22 cellular contexts compared by ENCODE assay signal in genomic region chr11:133277886-133278285, GRCh38.
"Had no signal": no experiment of that assay in that cellular context is flagged by ENCODE, and none has a peak within 500 bp of the region (broad histone marks: within the 10 kb centered on the region; RNA-seq: fewer than 3 reads in every experiment).

No MANE protein-coding gene starts in this region.

- ATAC-seq: stimulated activated effector memory CD8-positive, alpha-beta T cell treated with anti-CD3 and anti-CD28 coated beads, Interleukin-12 subunit alpha, Interleukin-12 subunit beta, amount 100 ng/mL, for 72 hours; stimulated activated memory B cell treated with anti-CD40 and anti-IgM and Interleukin-4, amounts not matched to agents 10 μg/mL and 1 μg/mL and 100 μg/mL, for 72 hours; stimulated activated naive B cell treated with anti-CD40 and anti-IgM and Interleukin-4, amounts not matched to agents 10 μg/mL and 1 μg/mL and 100 μg/mL, for 72 hours; stimulated activated naive CD8-positive, alpha-beta T cell treated with anti-CD3 and anti-CD28 coated beads, Interleukin-15, amount 100 ng/mL, for 72 hours; stimulated activated naive CD8-positive, alpha-beta T cell treated with anti-CD3 and anti-CD28 coated beads, Interleukin-15, Interleukin-2, amounts not matched to agents 100 U/mL and 50 U/mL, for 24 hours; upper lobe of right lung had no signal

- DNase-seq: stimulated activated CD4-positive, alpha-beta T cell treated with anti-CD3 and anti-CD28 coated beads, Interleukin-2, amount 100 ng/mL, for 48 hours; stimulated activated CD4-positive, alpha-beta T cell treated with anti-CD3 and anti-CD28 coated beads, Interleukin-4, amount 100 ng/mL, for 1 hour; stimulated activated CD4-positive, alpha-beta T cell treated with anti-CD3 and anti-CD28 coated beads, Interleukin-4, amount 100 ng/mL, for 24 hours; stimulated activated CD4-positive, alpha-beta T cell treated with anti-CD3 and anti-CD28 coated beads, Interleukin-4, amount 100 ng/mL, for 4 hours; stimulated activated CD8-positive, alpha-beta memory T cell treated with anti-CD3 and anti-CD28 coated beads, Interleukin-4, amount 100 ng/mL, for 48 hours; stimulated activated naive B cell treated with anti-CD40 and anti-IgM and Interleukin-4, amounts not matched to agents 10 μg/mL and 1 μg/mL and 100 μg/mL, for 72 hours; stimulated activated naive CD4-positive, alpha-beta T cell; stimulated activated naive CD4-positive, alpha-beta T cell treated with Interleukin-2 at 50 U/mL for 16 hours; stimulated activated naive CD8-positive, alpha-beta T cell treated with anti-CD3 and anti-CD28 coated beads, Interleukin-15, amount 100 ng/mL, for 72 hours; stimulated activated naive CD8-positive, alpha-beta T cell treated with anti-CD3 and anti-CD28 coated beads, Interleukin-15, Interleukin-2, amounts not matched to agents 100 U/mL and 50 U/mL, for 24 hours; stomach; substantia nigra; testis; thyroid gland; tibial artery; transverse colon; trophoblast cell; upper lobe of left lung; upper lobe of right lung; uterus had no signal
